1 cellular context compared by ENCODE assay signal in the genomic region with DNA sequence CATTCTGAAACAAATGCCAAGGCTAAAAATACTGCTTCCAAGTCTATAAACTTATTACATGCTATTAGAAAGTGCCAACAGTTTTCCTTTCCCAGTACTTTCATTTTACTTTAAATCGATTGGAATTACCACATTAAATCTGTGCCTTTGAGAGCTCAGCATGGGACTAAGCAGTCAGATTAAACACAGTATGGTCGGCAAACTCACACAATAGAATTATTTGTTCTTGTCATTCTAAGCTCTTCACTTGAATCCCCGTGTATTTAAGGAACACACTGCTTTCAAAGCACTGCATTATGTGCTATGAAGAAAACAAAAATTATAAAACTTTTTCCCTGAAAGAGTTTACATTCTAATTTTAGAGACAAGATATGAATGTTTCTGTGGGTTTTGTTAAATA.
TF ChIP-seq lines count a peak whose summit lies in the region.

No MANE protein-coding gene starts in this region.

TF ChIP-seq in GM23338, 12 proteins besides CTCF, POLR2A, EP300 and RAD21 (continued from another document):
- TF ChIP-seq, protein P1, sequence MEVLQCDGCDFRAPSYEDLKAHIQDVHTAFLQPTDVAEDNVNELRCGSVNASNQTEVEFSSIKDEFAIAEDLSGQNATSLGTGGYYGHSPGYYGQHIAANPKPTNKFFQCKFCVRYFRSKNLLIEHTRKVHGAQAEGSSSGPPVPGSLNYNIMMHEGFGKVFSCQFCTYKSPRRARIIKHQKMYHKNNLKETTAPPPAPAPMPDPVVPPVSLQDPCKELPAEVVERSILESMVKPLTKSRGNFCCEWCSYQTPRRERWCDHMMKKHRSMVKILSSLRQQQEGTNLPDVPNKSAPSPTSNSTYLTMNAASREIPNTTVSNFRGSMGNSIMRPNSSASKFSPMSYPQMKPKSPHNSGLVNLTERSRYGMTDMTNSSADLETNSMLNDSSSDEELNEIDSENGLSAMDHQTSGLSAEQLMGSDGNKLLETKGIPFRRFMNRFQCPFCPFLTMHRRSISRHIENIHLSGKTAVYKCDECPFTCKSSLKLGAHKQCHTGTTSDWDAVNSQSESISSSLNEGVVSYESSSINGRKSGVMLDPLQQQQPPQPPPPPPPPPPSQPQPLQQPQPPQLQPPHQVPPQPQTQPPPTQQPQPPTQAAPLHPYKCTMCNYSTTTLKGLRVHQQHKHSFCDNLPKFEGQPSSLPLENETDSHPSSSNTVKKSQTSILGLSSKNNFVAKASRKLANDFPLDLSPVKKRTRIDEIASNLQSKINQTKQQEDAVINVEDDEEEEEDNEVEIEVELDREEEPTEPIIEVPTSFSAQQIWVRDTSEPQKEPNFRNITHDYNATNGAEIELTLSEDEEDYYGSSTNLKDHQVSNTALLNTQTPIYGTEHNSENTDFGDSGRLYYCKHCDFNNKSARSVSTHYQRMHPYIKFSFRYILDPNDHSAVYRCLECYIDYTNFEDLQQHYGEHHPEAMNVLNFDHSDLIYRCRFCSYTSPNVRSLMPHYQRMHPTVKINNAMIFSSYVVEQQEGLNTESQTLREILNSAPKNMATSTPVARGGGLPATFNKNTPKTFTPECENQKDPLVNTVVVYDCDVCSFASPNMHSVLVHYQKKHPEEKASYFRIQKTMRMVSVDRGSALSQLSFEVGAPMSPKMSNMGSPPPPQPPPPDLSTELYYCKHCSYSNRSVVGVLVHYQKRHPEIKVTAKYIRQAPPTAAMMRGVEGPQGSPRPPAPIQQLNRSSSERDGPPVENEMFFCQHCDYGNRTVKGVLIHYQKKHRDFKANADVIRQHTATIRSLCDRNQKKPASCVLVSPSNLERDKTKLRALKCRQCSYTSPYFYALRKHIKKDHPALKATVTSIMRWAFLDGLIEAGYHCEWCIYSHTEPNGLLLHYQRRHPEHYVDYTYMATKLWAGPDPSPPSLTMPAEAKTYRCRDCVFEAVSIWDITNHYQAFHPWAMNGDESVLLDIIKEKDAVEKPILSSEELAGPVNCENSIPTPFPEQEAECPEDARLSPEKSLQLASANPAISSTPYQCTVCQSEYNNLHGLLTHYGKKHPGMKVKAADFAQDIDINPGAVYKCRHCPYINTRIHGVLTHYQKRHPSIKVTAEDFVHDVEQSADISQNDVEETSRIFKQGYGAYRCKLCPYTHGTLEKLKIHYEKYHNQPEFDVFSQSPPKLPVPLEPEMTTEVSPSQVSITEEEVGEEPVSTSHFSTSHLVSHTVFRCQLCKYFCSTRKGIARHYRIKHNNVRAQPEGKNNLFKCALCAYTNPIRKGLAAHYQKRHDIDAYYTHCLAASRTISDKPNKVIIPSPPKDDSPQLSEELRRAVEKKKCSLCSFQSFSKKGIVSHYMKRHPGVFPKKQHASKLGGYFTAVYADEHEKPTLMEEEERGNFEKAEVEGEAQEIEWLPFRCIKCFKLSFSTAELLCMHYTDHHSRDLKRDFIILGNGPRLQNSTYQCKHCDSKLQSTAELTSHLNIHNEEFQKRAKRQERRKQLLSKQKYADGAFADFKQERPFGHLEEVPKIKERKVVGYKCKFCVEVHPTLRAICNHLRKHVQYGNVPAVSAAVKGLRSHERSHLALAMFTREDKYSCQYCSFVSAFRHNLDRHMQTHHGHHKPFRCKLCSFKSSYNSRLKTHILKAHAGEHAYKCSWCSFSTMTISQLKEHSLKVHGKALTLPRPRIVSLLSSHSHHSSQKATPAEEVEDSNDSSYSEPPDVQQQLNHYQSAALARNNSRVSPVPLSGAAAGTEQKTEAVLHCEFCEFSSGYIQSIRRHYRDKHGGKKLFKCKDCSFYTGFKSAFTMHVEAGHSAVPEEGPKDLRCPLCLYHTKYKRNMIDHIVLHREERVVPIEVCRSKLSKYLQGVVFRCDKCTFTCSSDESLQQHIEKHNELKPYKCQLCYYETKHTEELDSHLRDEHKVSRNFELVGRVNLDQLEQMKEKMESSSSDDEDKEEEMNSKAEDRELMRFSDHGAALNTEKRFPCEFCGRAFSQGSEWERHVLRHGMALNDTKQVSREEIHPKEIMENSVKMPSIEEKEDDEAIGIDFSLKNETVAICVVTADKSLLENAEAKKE (CRISPR knock-in tag; IDR thresholded peaks at IDR 0.05) = no peak
- TF ChIP-seq ETS1 (IDR thresholded peaks at IDR 0.05) (no peak), EZH2phosphoT487 (IDR thresholded peaks at IDR 0.05; ENCODE audit: unreplicated experiment) (no peak), ZNF114 (CRISPR knock-in tag; IDR thresholded peaks at IDR 0.05) (no peak), CREB1 (CRISPR knock-in tag; IDR thresholded peaks at IDR 0.05; ENCODE audit: low read depth) (no peak), JUNB (IDR thresholded peaks at IDR 0.05; ENCODE audit: unreplicated experiment) (no peak), REST (IDR thresholded peaks at IDR 0.05; ENCODE audit: unreplicated experiment) (no peak)
